ENCODE assay signal across 11 cellular contexts in genomic region chr19:10110076-10110971, GRCh38. TPM values are rescaled to one million over a fixed set of nuclear protein-coding genes. Genes with fewer than 3 reads are reported as not detected.
DNase-seq lines count a peak whose midpoint lies in the region; ATAC-seq and TF ChIP-seq lines count a peak whose summit lies in the region.
"Had no signal": no experiment of that assay in that cellular context is flagged by ENCODE, and none has a peak within 500 bp of the region (broad histone marks: within the 10 kb centered on the region; RNA-seq: fewer than 3 reads in every experiment).

No MANE protein-coding gene starts in this region.

- H3K27me3 ChIP-seq in A673 (replicated peaks; ENCODE audit: insufficient read depth, low read depth, low read length, poor library complexity) (no peaks in the 10 kb centered on the region), GM06990 (replicated peaks; ENCODE audit: control insufficient read depth, insufficient read depth, low read length) (no peaks in the 10 kb centered on the region), Peyer's patch (no peaks in the 10 kb centered on the region)
- H3K27me3 ChIP-seq: esophagus muscularis mucosa had no signal

- H3K4me1 Mint-ChIP-seq in activated naive CD8-positive, alpha-beta T cell treated with anti-CD3 and anti-CD28 coated beads, Interleukin-2, amount 10 ng/mL, durations not matched to agents 7 days and 5 days, result peaks cover 45% of the 10 kb centered on the region

- CTCF ChIA-PET in A673 (lab: Charles Lee), result interaction anchor here (0.6 kb wide), 1 partner anchor 369 kb away, joined by 3 read pairs; no protein-coding TSS in a partner anchor

- DNase-seq in A673 (ENCODE audit: low spot score) (no peak), GM06990 (ENCODE audit: extremely low read depth, insufficient read length) (no peak), iPS-NIHi7 (ENCODE audit: extremely low spot score) (no peak), Peyer's patch (no peak)
- DNase-seq in activated naive CD8-positive, alpha-beta T cell treated with anti-CD3 and anti-CD28 coated beads, Interleukin-2, amount 10 ng/mL, durations not matched to agents 7 days and 5 days, result no peak
- DNase-seq: NCI-H2029; NK-92 treated with Interleukin-12 subunit alpha and Interleukin-12 subunit beta, amount 100 ng/mL, for 24 hours had no signal

- H3K4me3 Mint-ChIP-seq in activated naive CD8-positive, alpha-beta T cell treated with anti-CD3 and anti-CD28 coated beads, Interleukin-2, amount 10 ng/mL, durations not matched to agents 7 days and 5 days, result peak overlapping the region; percentile 78

- intact Hi-C loops in A673 (cut with micrococcal nuclease; ENCODE audit: unreplicated experiment), result loop anchor here (5.0 kb wide), 1 partner anchor 178 kb away; no protein-coding TSS in a partner anchor

- no peak overlapping the region for H3K4me3 ChIP-seq in A673 (ENCODE audit: low read depth, low read length, poor library complexity, severe bottlenecking)
- peak overlapping the region; percentile 42 for H3K4me3 ChIP-seq in GM06990 (replicated peaks; ENCODE audit: low read depth, low read length)
- no peak overlapping the region for H3K4me3 ChIP-seq in Peyer's patch
- H3K4me3 ChIP-seq: esophagus muscularis mucosa, GM23338, thoracic aorta had no signal

- H3K9me3 Mint-ChIP-seq in activated naive CD8-positive, alpha-beta T cell treated with anti-CD3 and anti-CD28 coated beads, Interleukin-2, amount 10 ng/mL, durations not matched to agents 7 days and 5 days, result no peaks in the 10 kb centered on the region
- H3K9me3 Mint-ChIP-seq: GM23338 had no signal

- TF ChIP-seq POLR2A in Peyer's patch (IDR thresholded peaks at IDR 0.05), result no peak

- peaks cover 61% of the 10 kb centered on the region for H3K36me3 ChIP-seq in A673 (ENCODE audit: insufficient read depth, low read length, poor library complexity, severe bottlenecking)
- peaks cover 50% of the 10 kb centered on the region for H3K36me3 ChIP-seq in GM06990 (ENCODE audit: control insufficient read depth, insufficient read depth, low read length)
- peaks cover 0 to 55% (median 0%) of the 10 kb centered on the region in 3 donors for H3K36me3 ChIP-seq in Peyer's patch

- peak overlapping the region; percentile 89 for H3K27ac Mint-ChIP-seq in activated naive CD8-positive, alpha-beta T cell treated with anti-CD3 and anti-CD28 coated beads, Interleukin-2, amount 10 ng/mL, durations not matched to agents 7 days and 5 days
- H3K27ac Mint-ChIP-seq: GM23338 had no signal

- H3K4me1 ChIP-seq in A673 (ENCODE audit: insufficient read depth, low read length, poor library complexity, severe bottlenecking), result peaks cover 25% of the 10 kb centered on the region
- peaks cover 0 to 58% (median 24%) of the 10 kb centered on the region in 4 donors for H3K4me1 ChIP-seq in Peyer's patch

- H3K9me3 ChIP-seq in A673 (ENCODE audit: low read depth, low read length, poor library complexity, severe bottlenecking) (no peaks in the 10 kb centered on the region), Peyer's patch (no peaks in the 10 kb centered on the region)
- H3K9me3 ChIP-seq: esophagus muscularis mucosa, thoracic aorta had no signal

- peaks cover 38% of the 10 kb centered on the region for H3K36me3 Mint-ChIP-seq in activated naive CD8-positive, alpha-beta T cell treated with anti-CD3 and anti-CD28 coated beads, Interleukin-2, amount 10 ng/mL, durations not matched to agents 7 days and 5 days

- TF ChIP-seq CTCF in A673 (conservative IDR thresholded peaks at IDR 0.05; ENCODE audit: low read depth, low read length) (no peak), GM06990 (IDR thresholded peaks at IDR 0.05; ENCODE audit: insufficient read depth, low read length, poor library complexity, severe bottlenecking) (no peak), Peyer's patch (IDR thresholded peaks at IDR 0.05) (no peak)

- no peak for ATAC-seq in activated naive CD8-positive, alpha-beta T cell treated with anti-CD3 and anti-CD28 coated beads, Interleukin-2, amount 10 ng/mL, durations not matched to agents 7 days and 5 days (ENCODE audit: low read depth)
- no peak for ATAC-seq in HG02571 (IDR thresholded peaks at IDR 0.05; ENCODE audit: unreplicated experiment)
- ATAC-seq: GM23338 had no signal

- no peaks in the 10 kb centered on the region for H3K27me3 Mint-ChIP-seq in activated naive CD8-positive, alpha-beta T cell treated with anti-CD3 and anti-CD28 coated beads, Interleukin-2, amount 10 ng/mL, durations not matched to agents 7 days and 5 days

- POLR2A ChIA-PET in A673 (lab: Charles Lee; ENCODE audit: low non-redundant PET), result no interaction called here
- POLR2A ChIA-PET in activated naive CD8-positive, alpha-beta T cell treated with anti-CD3 and anti-CD28 coated beads, Interleukin-2, amount 10 ng/mL, durations not matched to agents 7 days and 5 days (lab: Charles Lee), result interaction anchor here (0.5 to 7.5 kb wide), 4 partner anchors 6 to 29 kb away, joined by 3 to 79 read pairs (median 42); partner anchors contain the start of genes ANGPTL6 and PPAN

- H3K27ac ChIP-seq in A673 (ENCODE audit: low read depth, low read length, poor library complexity, severe bottlenecking), result no peak overlapping the region
- H3K27ac ChIP-seq in Peyer's patch, result peak overlapping the region in 2 of 4 donors; percentile 35 to 80
- H3K27ac ChIP-seq: esophagus muscularis mucosa, thoracic aorta had no signal

- BruUV-seq in A673 (replicated peaks; lab: Mats Ljungman, UMichigan), result TSS peak; percentile 5

RNA-seq across cellular contexts. Expression of gene P2RY11, which starts 1.2 kb away (rescaled TPM):
- 32.2 and 39.4 TPM in 2 replicates for total RNA-seq in A673 (2021)
- total RNA-seq in activated naive CD8-positive, alpha-beta T cell treated with anti-CD3 and anti-CD28 coated beads, Interleukin-2, amount 10 ng/mL, durations not matched to agents 7 days and 5 days, result 10 to 100 TPM; 51.8 to 53.6 TPM
- total RNA-seq in Peyer's patch, result 10 to 100 TPM in 2 of 4 donors, 1 to 10 TPM in 2; 7.0 to 21.5 (median 11.6) TPM

RNA-seq across cellular contexts. Expression of gene PPAN, which starts 4.2 kb away (rescaled TPM):
- 116 and 132 TPM in 2 replicates for total RNA-seq in A673 (2021)
- 100 to 1,000 TPM; 104 to 112 TPM for total RNA-seq in activated naive CD8-positive, alpha-beta T cell treated with anti-CD3 and anti-CD28 coated beads, Interleukin-2, amount 10 ng/mL, durations not matched to agents 7 days and 5 days
- total RNA-seq in Peyer's patch, result 100 to 1,000 TPM in 1 of 4 donors, 10 to 100 TPM in 3; 11.7 to 147 (median 24.7) TPM

RNA-seq across cellular contexts. Expression of gene ANGPTL6, which starts 7.8 kb away (rescaled TPM):
- total RNA-seq in A673 (2021) (not detected in 2 replicates), Peyer's patch (10 to 100 TPM in 1 of 4 donors, 1 to 10 TPM in 3; 1.1 to 19.0 (median 2.5) TPM)
- 1 to 10 TPM; 3.8 to 4.7 TPM for total RNA-seq in activated naive CD8-positive, alpha-beta T cell treated with anti-CD3 and anti-CD28 coated beads, Interleukin-2, amount 10 ng/mL, durations not matched to agents 7 days and 5 days
- total RNA-seq: esophagus muscularis mucosa, GM23338, thoracic aorta had no signal

RNA-seq across cellular contexts. Expression of gene EIF3G, which starts 9.4 kb away (rescaled TPM):
- total RNA-seq in A673 (2021), result 260 and 266 TPM in 2 replicates
- 100 to 1,000 TPM; 262 to 264 TPM for total RNA-seq in activated naive CD8-positive, alpha-beta T cell treated with anti-CD3 and anti-CD28 coated beads, Interleukin-2, amount 10 ng/mL, durations not matched to agents 7 days and 5 days
- total RNA-seq in Peyer's patch, result 100 to 1,000 TPM; 111 to 220 (median 181) TPM

RNA-seq across cellular contexts. Expression of gene SHFL, which starts 24.2 kb away (rescaled TPM):
- total RNA-seq in A673 (2021) (15.2 and 17.3 TPM in 2 replicates), Peyer's patch (100 to 1,000 TPM in 1 of 4 donors, 10 to 100 TPM in 3; 39.9 to 125 (median 62.7) TPM)
- 100 to 1,000 TPM; 118 to 126 TPM for total RNA-seq in activated naive CD8-positive, alpha-beta T cell treated with anti-CD3 and anti-CD28 coated beads, Interleukin-2, amount 10 ng/mL, durations not matched to agents 7 days and 5 days
